In the genomic region with DNA sequence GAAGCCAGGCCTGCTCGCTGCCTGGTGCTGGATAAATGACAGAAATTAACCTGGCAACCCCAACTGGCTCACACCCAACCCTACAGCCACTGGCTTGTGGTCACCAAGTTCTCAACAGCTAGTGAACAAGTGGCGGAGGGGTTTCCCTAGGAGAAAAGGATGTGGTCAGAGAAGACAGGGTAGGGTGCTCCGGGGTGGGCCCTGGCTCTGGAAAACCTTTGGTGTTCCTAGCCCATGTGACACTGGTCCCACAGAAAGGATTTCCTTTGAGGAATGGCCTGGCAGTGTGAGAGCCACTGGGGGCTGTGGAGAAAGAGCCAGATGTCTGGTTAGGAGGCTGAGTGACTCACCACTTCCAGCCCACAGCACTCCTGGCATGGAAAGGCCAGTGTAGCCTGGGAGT, we compare ENCODE assay signal across 8 cellular contexts. TPM values are rescaled to one million over a fixed set of nuclear protein-coding genes. Genes with fewer than 3 reads are reported as not detected.
A peak's percentile ranks its signal among the peaks of the same experiment; 100 is the strongest.
DNase-seq lines count a peak whose midpoint lies in the region; ATAC-seq and TF ChIP-seq lines count a peak whose summit lies in the region.

No MANE protein-coding gene starts in this region.

- H3K27me3 Mint-ChIP-seq in central memory CD8-positive, alpha-beta T cell, result no peaks in the 10 kb centered on the region
- peaks cover 7% of the 10 kb centered on the region; the same call in 1 of the 2 replicates for H3K27me3 Mint-ChIP-seq in H9 (ENCODE audit: low read depth)

- no peak overlapping the region for H2BK20ac ChIP-seq in H9 (ENCODE audit: low read depth, low read length, poor library complexity, severe bottlenecking)

- no CpG with 5 or more reads among the region's 3 CpGs for WGBS in H9 (ENCODE audit: extremely low coverage, insufficient read length, low lambda C conversion rate)

- H3K18ac ChIP-seq in H9 (ENCODE audit: insufficient read length, low read depth, low read length), result no peak overlapping the region

- H3K9me3 ChIP-seq in MM.1S (replicated peaks; ENCODE audit: insufficient read depth, low read length) (no peaks in the 10 kb centered on the region), neutrophil (no peaks in the 10 kb centered on the region), H9 (ENCODE audit: control insufficient read depth, low read depth, low read length) (no peaks in the 10 kb centered on the region)

- H3K36me3 Mint-ChIP-seq in central memory CD8-positive, alpha-beta T cell (ENCODE audit: insufficient read depth), result peaks cover 14% of the 10 kb centered on the region
- no peaks in the 10 kb centered on the region for H3K36me3 Mint-ChIP-seq in H9 (ENCODE audit: insufficient read depth in 1 of 3, low read depth in 3 of 3)

- peaks cover 82% of the 10 kb centered on the region for H3K79me2 ChIP-seq in MM.1S (ENCODE audit: low read length)
- H3K79me2 ChIP-seq in H9 (ENCODE audit: insufficient read depth, low read length), result no peaks in the 10 kb centered on the region

- H3K9ac ChIP-seq in MM.1S (ENCODE audit: low read length), result no peak overlapping the region
- no peak overlapping the region for H3K9ac ChIP-seq in H9 (ENCODE audit: extremely low read depth, insufficient read length, low read length)

- DNase-seq in GM12865 (ENCODE audit: low read depth), result peak; percentile 74
- DNase-seq in MM.1S, result no peak
- no peak for DNase-seq in central memory CD8-positive, alpha-beta T cell (ENCODE audit: low spot score in 2 of 2)
- DNase-seq in H9, result no peak
- DNase-seq in pons (ENCODE audit: low spot score), result no peak
- no peak for DNase-seq in GM10248 (ENCODE audit: extremely low spot score)

- H4K8ac ChIP-seq in H9 (replicated peaks; ENCODE audit: insufficient read length, low read depth, low read length), result no peak overlapping the region

- CTCF ChIA-PET in GM10248 (lab: Yijun Ruan, JAX), result interaction anchor here (0.9 to 6.7 kb wide), 6 partner anchors 12 to 80 kb away, joined by 3 to 34 read pairs (median 8); partner anchors contain the start of gene GLRX5

- no peak overlapping the region for H3T11ph ChIP-seq in H9 (ENCODE audit: low read length)

- H4K20me1 ChIP-seq in MM.1S (ENCODE audit: insufficient read depth, low read length), result no peaks in the 10 kb centered on the region
- H4K20me1 ChIP-seq in H9 (ENCODE audit: control insufficient read depth, insufficient read depth, insufficient read length), result no peaks in the 10 kb centered on the region

- no peaks in the 10 kb centered on the region for H3K9me2 ChIP-seq in MM.1S (replicated peaks; ENCODE audit: insufficient read depth, low read length)

- peak; percentile 68 for ATAC-seq in central memory CD8-positive, alpha-beta T cell (replicated peaks; ENCODE audit: extremely low read depth, poor library complexity, severe bottlenecking)
- ATAC-seq in HG03520 (IDR thresholded peaks at IDR 0.05; ENCODE audit: unreplicated experiment), result no peak

- peaks cover 36% of the 10 kb centered on the region for H3F3A ChIP-seq in MM.1S (ENCODE audit: insufficient read depth, low read length)

- H3K23me2 ChIP-seq in H9 (ENCODE audit: insufficient read length, low read depth, low read length, poor library complexity, severe bottlenecking), result no peaks in the 10 kb centered on the region

- no peak overlapping the region for H4K5ac ChIP-seq in H9 (ENCODE audit: insufficient read length, low read depth, low read length)

- H3K79me1 ChIP-seq in H9 (ENCODE audit: insufficient read depth, low read depth, low read length, poor library complexity, severe bottlenecking), result no peaks in the 10 kb centered on the region

- no peak overlapping the region for H4K91ac ChIP-seq in H9 (ENCODE audit: insufficient read length, low read depth, low read length)

- peak overlapping the region; percentile 18 for H3K4me3 Mint-ChIP-seq in central memory CD8-positive, alpha-beta T cell
- no peak overlapping the region for H3K4me3 Mint-ChIP-seq in H9

- H3K56ac ChIP-seq in H9 (ENCODE audit: insufficient read length, low read depth, low read length), result no peak overlapping the region

- H2BK15ac ChIP-seq in H9 (ENCODE audit: low read depth, low read length), result no peak overlapping the region

- peak overlapping the region; percentile 62 for H3K27ac Mint-ChIP-seq in central memory CD8-positive, alpha-beta T cell (ENCODE audit: low read depth)
- no peak overlapping the region for H3K27ac Mint-ChIP-seq in H9

- TF ChIP-seq CTCF in GM12865 (IDR thresholded peaks at IDR 0.05; ENCODE audit: insufficient read depth, low read depth, low read length, missing control alignments) (no peak), MM.1S (IDR thresholded peaks at IDR 0.05; ENCODE audit: low read length) (no peak), neutrophil (IDR thresholded peaks at IDR 0.05) (no peak), H9 (conservative IDR thresholded peaks at IDR 0.05) (no peak), GM10248 (IDR thresholded peaks at IDR 0.05; ENCODE audit: control extremely low read depth, extremely low read depth, low read depth, missing control alignments) (no peak)

- no peak overlapping the region for H3K14ac ChIP-seq in H9 (ENCODE audit: insufficient read depth, low read length)

- H3K27ac ChIP-seq in MM.1S (ENCODE audit: low read length), result peak overlapping the region; percentile 46; the same call in 1 of the 2 replicates
- H3K27ac ChIP-seq in neutrophil, result peak overlapping the region; percentile 80
- H3K27ac ChIP-seq in H9 (ENCODE audit: insufficient read length, low read depth, low read length), result no peak overlapping the region

- no peak overlapping the region for H2BK12ac ChIP-seq in H9 (ENCODE audit: insufficient read length, low read depth, low read length)

- no peaks in the 10 kb centered on the region for H3K36me3 ChIP-seq in MM.1S (replicated peaks; ENCODE audit: insufficient read depth, low read length)
- H3K36me3 ChIP-seq in neutrophil, result no peaks in the 10 kb centered on the region

- H3K4ac ChIP-seq in H9 (ENCODE audit: low read depth, low read length), result no peak overlapping the region

- peaks cover 77% of the 10 kb centered on the region for H3K4me1 ChIP-seq in MM.1S (ENCODE audit: low read length)
- peaks cover 32 to 50% of the 10 kb centered on the region in 2 experiments for H3K4me1 ChIP-seq in neutrophil (ENCODE audit: control insufficient read depth in 1 of 2, insufficient read depth in 1 of 2, low read depth in 1 of 2, low read length in 1 of 2)
- no peaks in the 10 kb centered on the region for H3K4me1 ChIP-seq in H9 (ENCODE audit: insufficient read depth, low read length)

- no peak overlapping the region for H2AK5ac ChIP-seq in H9 (ENCODE audit: insufficient read length, low read length)

- peaks cover 57% of the 10 kb centered on the region for H3K4me1 Mint-ChIP-seq in central memory CD8-positive, alpha-beta T cell
- H3K4me1 Mint-ChIP-seq in H9, result no peaks in the 10 kb centered on the region

- H3K4me2 ChIP-seq in MM.1S (ENCODE audit: low read depth, low read length), result no peak overlapping the region
- no peak overlapping the region for H3K4me2 ChIP-seq in H9 (ENCODE audit: insufficient read depth, insufficient read length, low read length)

- H3K23ac ChIP-seq in H9 (ENCODE audit: insufficient read length, low read depth, low read length), result no peak overlapping the region

- no peak overlapping the region for H2BK5ac ChIP-seq in H9 (ENCODE audit: insufficient read length, low read length)

- H2BK120ac ChIP-seq in H9 (ENCODE audit: low read depth, low read length, poor library complexity, severe bottlenecking), result no peak overlapping the region

- no peaks in the 10 kb centered on the region for H3K9me3 Mint-ChIP-seq in central memory CD8-positive, alpha-beta T cell
- no peaks in the 10 kb centered on the region for H3K9me3 Mint-ChIP-seq in H9

- POLR2A ChIA-PET in GM10248 (lab: Yijun Ruan, JAX), result no interaction called here

- no peak overlapping the region for H2AFZ ChIP-seq in MM.1S (ENCODE audit: low read length)
- no peak overlapping the region for H2AFZ ChIP-seq in H9 (ENCODE audit: low read length)

- H3K27me3 ChIP-seq in MM.1S (replicated peaks; ENCODE audit: insufficient read depth, low read length), result no peaks in the 10 kb centered on the region
- H3K27me3 ChIP-seq in neutrophil, result no peaks in the 10 kb centered on the region
- no peaks in the 10 kb centered on the region for H3K27me3 ChIP-seq in H9 (ENCODE audit: insufficient read depth, low read length)

- H3K4me3 ChIP-seq in GM12865 (ENCODE audit: low read depth, low read length) (no peak overlapping the region), MM.1S (ENCODE audit: low read length) (no peak overlapping the region), neutrophil (ENCODE audit: low read depth in 1 of 2, low read length in 1 of 2) (peak overlapping the region in 1 of 2 experiments; percentile 3)

RNA-seq across cellular contexts. Expression of gene SYNE3, which starts 8.7 kb away (rescaled TPM):
- 0.11 and 0.13 TPM in 2 replicates for total RNA-seq in H9 (2021)

RNA-seq across cellular contexts. Expression of gene GLRX5, which starts 27.1 kb away (rescaled TPM):
- 62.2 and 64.0 TPM in 2 replicates for total RNA-seq in H9 (2021)
